In the genomic region with DNA sequence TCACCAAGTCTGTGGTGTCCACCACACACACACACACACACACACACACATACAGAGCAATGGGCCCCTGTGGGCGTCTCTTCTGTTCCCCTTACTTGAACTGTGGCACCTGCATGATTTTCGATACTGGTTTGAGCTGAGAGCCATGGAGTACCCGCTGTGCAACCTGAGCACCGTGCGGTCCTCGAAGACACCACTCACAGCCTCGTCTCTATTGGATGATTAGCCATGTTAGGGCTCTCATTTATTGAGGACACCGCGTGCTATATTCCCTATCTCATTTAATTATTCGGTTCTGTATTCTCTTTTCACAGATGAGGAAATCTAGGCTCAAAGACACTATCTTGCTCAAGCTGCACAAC, we compare ENCODE assay signal across 8 cellular contexts. TPM values are rescaled to one million over a fixed set of nuclear protein-coding genes. Genes with fewer than 3 reads are reported as not detected.
DNase-seq lines count a peak whose midpoint lies in the region; ATAC-seq lines count a peak whose summit lies in the region.

No MANE protein-coding gene starts in this region.

- H3K27ac ChIP-seq in trophoblast cell (ENCODE audit: low read depth, low read length): no peak overlapping the region

- no peaks in the 10 kb centered on the region for H3K36me3 Mint-ChIP-seq in effector memory CD8-positive, alpha-beta T cell (ENCODE audit: insufficient read depth)

- no peaks in the 10 kb centered on the region for H3K79me2 ChIP-seq in trophoblast cell (ENCODE audit: control insufficient read depth, insufficient read depth, low read length, poor library complexity)

- no peak overlapping the region for H3K4me3 ChIP-seq in trophoblast cell (ENCODE audit: low read depth, low read length)

- H3K23ac ChIP-seq in trophoblast cell (ENCODE audit: low read length): no peak overlapping the region

- no peaks in the 10 kb centered on the region for H3K36me3 ChIP-seq in trophoblast cell (ENCODE audit: control insufficient read depth in 1 of 2, insufficient read depth in 2 of 2, low read length in 2 of 2)

- H3K4ac ChIP-seq in trophoblast cell (ENCODE audit: low read depth, low read length): no peak overlapping the region

- H3K4me1 ChIP-seq in trophoblast cell (ENCODE audit: control insufficient read depth in 1 of 2, insufficient read depth in 2 of 2, low read length in 2 of 2): peaks cover 7 to 8% of the 10 kb centered on the region in 2 experiments

- H3K14ac ChIP-seq in trophoblast cell (ENCODE audit: low read length): no peak overlapping the region

- no peak overlapping the region for H3K18ac ChIP-seq in trophoblast cell (ENCODE audit: low read length)

- no peak overlapping the region for H2AK5ac ChIP-seq in trophoblast cell (ENCODE audit: low read length)

- no peak overlapping the region for H2AFZ ChIP-seq in trophoblast cell (ENCODE audit: insufficient read depth, low read length, poor library complexity)

- WGBS in trophoblast cell (ENCODE audit: extremely low coverage, insufficient coverage, insufficient read length): no CpG with 5 or more reads among the region's 10 CpGs

- H4K91ac ChIP-seq in trophoblast cell (ENCODE audit: low read depth, low read length): no peak overlapping the region

- peaks cover 22% of the 10 kb centered on the region for H3K27me3 ChIP-seq in trophoblast cell (ENCODE audit: insufficient read depth, low read length)

- H2BK5ac ChIP-seq in trophoblast cell (ENCODE audit: low read depth, low read length, poor library complexity): no peak overlapping the region

- no peaks in the 10 kb centered on the region for H3K9me3 Mint-ChIP-seq in effector memory CD8-positive, alpha-beta T cell

- no peak overlapping the region for H4K8ac ChIP-seq in trophoblast cell (ENCODE audit: low read depth, low read length)

- no peak overlapping the region for H4K12ac ChIP-seq in trophoblast cell (ENCODE audit: low read depth, low read length)

- no peaks in the 10 kb centered on the region for H3K9me3 ChIP-seq in trophoblast cell (ENCODE audit: insufficient read depth, low read depth, low read length)

- H2BK120ac ChIP-seq in trophoblast cell (ENCODE audit: insufficient read depth, low read length, poor library complexity): no peak overlapping the region

- H3K27me3 Mint-ChIP-seq in effector memory CD8-positive, alpha-beta T cell: peaks cover 46 to 87% of the 10 kb centered on the region in 2 donors

- no peak for ATAC-seq in effector memory CD8-positive, alpha-beta T cell (replicated peaks)

- no peak overlapping the region for H2BK12ac ChIP-seq in trophoblast cell (ENCODE audit: low read length)

- peaks cover 4 to 7% of the 10 kb centered on the region in 2 donors for H3K4me1 Mint-ChIP-seq in effector memory CD8-positive, alpha-beta T cell (ENCODE audit: low read depth in 2 of 2)

- peaks cover 6% of the 10 kb centered on the region for H3K79me1 ChIP-seq in trophoblast cell (ENCODE audit: low read length)

- peak overlapping the region; percentile 49 to 66 for H3K4me3 Mint-ChIP-seq in effector memory CD8-positive, alpha-beta T cell

- peak; percentile 88 for DNase-seq in DMS79 treated with DMSO at 0.1 percent for 48 hours (lab: John Stamatoyannopoulos, UW)
- peak; percentile 36 for DNase-seq in NAMALWA (ENCODE audit: low spot score)
- DNase-seq in effector memory CD8-positive, alpha-beta T cell: no peak
- no peak for DNase-seq in trophoblast cell
- DNase-seq in T-helper 9 cell: no peak
- no peak for DNase-seq in AML-193 (lab: John Stamatoyannopoulos, UW)
- DNase-seq in hepatic stellate cell (ENCODE audit: low spot score): no peak
- DNase-seq in kidney glomerular epithelial cell (lab: John Stamatoyannopoulos, UW): no peak

- H3K27ac Mint-ChIP-seq in effector memory CD8-positive, alpha-beta T cell: no peak overlapping the region

- H3K9ac ChIP-seq in trophoblast cell (ENCODE audit: low read length): no peak overlapping the region

- peak overlapping the region; percentile 96 for H3K4me2 ChIP-seq in trophoblast cell (ENCODE audit: low read length)

RNA-seq across cellular contexts. Expression of a gene that starts 0.6 kb away (rescaled TPM):
- polyA plus RNA-seq in trophoblast cell (2013): 6.3 and 6.4 TPM in 2 replicates

Comparison
In these comparisons a context has a peak if more than half of its experiments do, and no peak if none do; other contexts are left out.
1. DNase-seq: peak in DMS79 treated with DMSO at 0.1 percent for 48 hours (single experiment) and NAMALWA (single experiment); none in effector memory CD8-positive, alpha-beta T cell (0 of 3), trophoblast cell (0 of 2), T-helper 9 cell (single experiment), AML-193 (0 of 2), hepatic stellate cell (single experiment) and kidney glomerular epithelial cell (single experiment).